Comparison of ENCODE assay signal across 25 cellular contexts in the genomic region with DNA sequence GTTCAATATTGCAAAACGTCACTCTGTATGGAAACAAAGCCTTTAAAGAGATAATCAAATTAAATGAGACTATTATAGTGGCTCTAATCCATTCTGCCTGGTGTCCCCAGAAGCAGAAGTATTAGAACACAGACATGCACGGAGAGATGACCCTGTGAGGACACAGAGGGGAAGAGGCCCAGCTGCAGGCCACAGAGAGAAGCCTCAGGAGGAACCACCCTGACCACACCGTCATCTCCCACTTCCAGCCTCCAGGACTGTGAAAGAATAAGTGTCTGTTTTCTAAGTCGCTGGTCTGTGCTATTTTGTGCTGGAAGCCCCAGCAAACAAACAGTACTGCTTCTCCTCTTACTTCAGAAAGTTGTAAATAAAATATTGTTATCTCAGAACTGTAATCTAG.
"Had no signal": no experiment of that assay in that cellular context is flagged by ENCODE, and none has a peak within 500 bp of the region (broad histone marks: within the 10 kb centered on the region; RNA-seq: fewer than 3 reads in every experiment).

No MANE protein-coding gene starts in this region.

- H3K4me3 Mint-ChIP-seq: activated CD8-positive, alpha-beta memory T cell treated with anti-CD3 and anti-CD28 coated beads, Interleukin-2, amount 10 ng/mL, durations not matched to agents 7 days and 5 days; activated naive CD4-positive, alpha-beta T cell treated with anti-CD3 and anti-CD28 coated beads for 36 hours; activated naive CD8-positive, alpha-beta T cell; activated T-cell treated with anti-CD3 and anti-CD28 coated beads, Interleukin-2, amount 50 U/mL, for 24 hours; brain; central memory CD8-positive, alpha-beta T cell had no signal

- H3K36me3 Mint-ChIP-seq: activated CD8-positive, alpha-beta memory T cell treated with anti-CD3 and anti-CD28 coated beads, Interleukin-2, amount 10 ng/mL, durations not matched to agents 7 days and 5 days; activated naive CD8-positive, alpha-beta T cell; brain had no signal

- H3K27me3 Mint-ChIP-seq: activated CD8-positive, alpha-beta memory T cell treated with anti-CD3 and anti-CD28 coated beads, Interleukin-2, amount 10 ng/mL, durations not matched to agents 7 days and 5 days; central memory CD8-positive, alpha-beta T cell had no signal

- DNase-seq: activated CD4-positive, alpha-beta T cell treated with anti-CD3 and anti-CD28 coated beads for 48 hours; activated CD4-positive, alpha-beta T cell treated with anti-CD3 and anti-CD28 coated beads, Interleukin-2, amount 50 U/mL, for 48 hours; activated CD4-positive, CD25-positive, alpha-beta regulatory T cell treated with anti-CD3 and anti-CD28 coated beads, Interleukin-2, amount 50 U/mL, for 72 hours; activated CD8-positive, alpha-beta memory T cell treated with anti-CD3 and anti-CD28 coated beads, Interleukin-2, amount 10 ng/mL, durations not matched to agents 7 days and 5 days; activated gamma-delta T cell; activated naive CD4-positive, alpha-beta T cell treated with anti-CD3 and anti-CD28 coated beads for 36 hours; activated T-cell treated with anti-CD3 and anti-CD28 coated beads, Interleukin-2, amount 50 U/mL, for 24 hours; amygdala; MM.1S; NCI-H1092; NCI-H1417 treated with DMSO at 0.1 percent for 48 hours; NCI-H1694 treated with DMSO at 0.1 percent for 48 hours; NCI-H2029 treated with DMSO at 0.1 percent for 48 hours; NCI-H345; NCI-H510A; NCI-H526 treated with DMSO at 0.1 percent for 48 hours; NCI-H82; NK-92 treated with Interleukin-12 subunit alpha and Interleukin-12 subunit beta, amount 100 ng/mL, for 24 hours; Peyer's patch; SHP77; T-helper 1 cell had no signal

- H3K4me1 Mint-ChIP-seq: activated CD8-positive, alpha-beta memory T cell treated with anti-CD3 and anti-CD28 coated beads, Interleukin-2, amount 10 ng/mL, durations not matched to agents 7 days and 5 days; central memory CD8-positive, alpha-beta T cell had no signal

- H3K27ac Mint-ChIP-seq: activated CD8-positive, alpha-beta memory T cell treated with anti-CD3 and anti-CD28 coated beads, Interleukin-2, amount 10 ng/mL, durations not matched to agents 7 days and 5 days; activated naive CD4-positive, alpha-beta T cell treated with anti-CD3 and anti-CD28 coated beads for 36 hours; activated naive CD8-positive, alpha-beta T cell; activated T-cell treated with anti-CD3 and anti-CD28 coated beads, Interleukin-2, amount 50 U/mL, for 24 hours had no signal

- ATAC-seq: activated CD8-positive, alpha-beta memory T cell treated with anti-CD3 and anti-CD28 coated beads, Interleukin-2, amount 10 ng/mL, durations not matched to agents 7 days and 5 days; HepG2 had no signal

- H3K9me3 Mint-ChIP-seq: activated naive CD4-positive, alpha-beta T cell treated with anti-CD3 and anti-CD28 coated beads for 36 hours; activated T-cell treated with anti-CD3 and anti-CD28 coated beads, Interleukin-2, amount 50 U/mL, for 24 hours; brain; central memory CD8-positive, alpha-beta T cell had no signal
